1 cellular context compared by ENCODE assay signal in genomic region chr18:11052800-11053199, GRCh38.
TF ChIP-seq lines count a peak whose summit lies in the region.

No MANE protein-coding gene starts in this region.

TF ChIP-seq in GM12878, 131 proteins besides CTCF, POLR2A, EP300 and RAD21 (continued from another document):
- TF ChIP-seq ETV6 (conservative IDR thresholded peaks at IDR 0.05 in 1 of 2, IDR thresholded peaks at IDR 0.05 in 1 of 2; ENCODE audit: borderline replicate concordance in 1 of 2, low read depth in 1 of 2), result no peak
- no peak for TF ChIP-seq CHD4 (IDR thresholded peaks at IDR 0.05)
- TF ChIP-seq IKZF1 (conservative IDR thresholded peaks at IDR 0.05), result no peak
- no peak for TF ChIP-seq FOXK2 (IDR thresholded peaks at IDR 0.05)
- TF ChIP-seq RUNX3 (IDR thresholded peaks at IDR 0.05; ENCODE audit: low read length), result peak; percentile 64
- no peak for TF ChIP-seq EZH2 (IDR thresholded peaks at IDR 0.05; ENCODE audit: borderline replicate concordance, control insufficient read depth, low read depth, low read length)
- TF ChIP-seq POLR2AphosphoS5 (IDR thresholded peaks at IDR 0.05; ENCODE audit: low read length), result no peak
- TF ChIP-seq RCOR1 (conservative IDR thresholded peaks at IDR 0.05; ENCODE audit: low read depth, low read length), result no peak
- TF ChIP-seq MAX (IDR thresholded peaks at IDR 0.05; ENCODE audit: low read depth, low read length), result no peak
- TF ChIP-seq SUPT20H (IDR thresholded peaks at IDR 0.05; ENCODE audit: borderline replicate concordance, control insufficient read depth, low read depth, low read length), result no peak
- TF ChIP-seq STAT1 (conservative IDR thresholded peaks at IDR 0.05), result no peak
- TF ChIP-seq GABPA (IDR thresholded peaks at IDR 0.05; ENCODE audit: low read depth), result no peak
- no peak for TF ChIP-seq BCLAF1 (IDR thresholded peaks at IDR 0.05)
- no peak for TF ChIP-seq SKIL (IDR thresholded peaks at IDR 0.05; ENCODE audit: low read depth, poor library complexity, severe bottlenecking)
- TF ChIP-seq CBFB (IDR thresholded peaks at IDR 0.05; ENCODE audit: low read depth), result no peak
- TF ChIP-seq CBX3 (IDR thresholded peaks at IDR 0.05; ENCODE audit: borderline replicate concordance, low read depth), result no peak
- TF ChIP-seq NR2C1 (IDR thresholded peaks at IDR 0.05), result no peak
- TF ChIP-seq HCFC1 (IDR thresholded peaks at IDR 0.05; ENCODE audit: low read length), result no peak
- no peak for TF ChIP-seq SMAD1 (IDR thresholded peaks at IDR 0.05; ENCODE audit: low read depth, partially characterized antibody)
- TF ChIP-seq SPI1 (IDR thresholded peaks at IDR 0.05; ENCODE audit: borderline replicate concordance, insufficient read depth, low read depth, low read length), result no peak
- no peak for TF ChIP-seq ZZZ3 (IDR thresholded peaks at IDR 0.05; ENCODE audit: control insufficient read depth, insufficient read length, low read depth)
- TF ChIP-seq, protein P1, sequence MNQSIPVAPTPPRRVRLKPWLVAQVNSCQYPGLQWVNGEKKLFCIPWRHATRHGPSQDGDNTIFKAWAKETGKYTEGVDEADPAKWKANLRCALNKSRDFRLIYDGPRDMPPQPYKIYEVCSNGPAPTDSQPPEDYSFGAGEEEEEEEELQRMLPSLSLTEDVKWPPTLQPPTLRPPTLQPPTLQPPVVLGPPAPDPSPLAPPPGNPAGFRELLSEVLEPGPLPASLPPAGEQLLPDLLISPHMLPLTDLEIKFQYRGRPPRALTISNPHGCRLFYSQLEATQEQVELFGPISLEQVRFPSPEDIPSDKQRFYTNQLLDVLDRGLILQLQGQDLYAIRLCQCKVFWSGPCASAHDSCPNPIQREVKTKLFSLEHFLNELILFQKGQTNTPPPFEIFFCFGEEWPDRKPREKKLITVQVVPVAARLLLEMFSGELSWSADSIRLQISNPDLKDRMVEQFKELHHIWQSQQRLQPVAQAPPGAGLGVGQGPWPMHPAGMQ (IDR thresholded peaks at IDR 0.05; ENCODE audit: borderline replicate concordance), result no peak
- TF ChIP-seq RBBP5 (conservative IDR thresholded peaks at IDR 0.05), result no peak
- no peak for TF ChIP-seq SMC3 (IDR thresholded peaks at IDR 0.05; ENCODE audit: borderline replicate concordance, low read length)
- 0 out of 2 replicates have a peak, but pooled peaks have one; percentile 47 for TF ChIP-seq TCF3 (IDR thresholded peaks at IDR 0.05; ENCODE audit: borderline replicate concordance, insufficient read depth, low read depth, low read length)
- TF ChIP-seq ZBTB33 (IDR thresholded peaks at IDR 0.05), result no peak
- no peak for TF ChIP-seq TAF1 (IDR thresholded peaks at IDR 0.05; ENCODE audit: borderline replicate concordance, low read depth, low read length)
- TF ChIP-seq LARP7 (IDR thresholded peaks at IDR 0.05), result no peak
- peak; percentile 56; the same call in 1 of the 2 replicates for TF ChIP-seq CREB1 (IDR thresholded peaks at IDR 0.05; ENCODE audit: low read depth)
- TF ChIP-seq SUZ12 (IDR thresholded peaks at IDR 0.05; ENCODE audit: unreplicated experiment), result no peak
- no peak for TF ChIP-seq RFX5 (IDR thresholded peaks at IDR 0.05; ENCODE audit: low read depth, low read length)
- TF ChIP-seq ZNF24 (IDR thresholded peaks at IDR 0.05), result no peak
- no peak for TF ChIP-seq TCF7 (IDR thresholded peaks at IDR 0.05; ENCODE audit: borderline replicate concordance)
- no peak for TF ChIP-seq RAD51 (IDR thresholded peaks at IDR 0.05)
- TF ChIP-seq SIN3A (IDR thresholded peaks at IDR 0.05; ENCODE audit: low read depth, low read length), result no peak
- no peak for TF ChIP-seq RELA (IDR thresholded peaks at IDR 0.05; ENCODE audit: borderline replicate concordance, partially characterized antibody)
- TF ChIP-seq MTA3 (IDR thresholded peaks at IDR 0.05; ENCODE audit: borderline replicate concordance, low read length), result no peak
- TF ChIP-seq FOXM1 (IDR thresholded peaks at IDR 0.05; ENCODE audit: low read depth, low read length), result no peak
- TF ChIP-seq NR2C2 (IDR thresholded peaks at IDR 0.05; ENCODE audit: borderline replicate concordance, control insufficient read depth, insufficient read length, low read depth), result no peak
- TF ChIP-seq ELK1 (IDR thresholded peaks at IDR 0.05; ENCODE audit: low read depth, low read length), result no peak
- no peak for TF ChIP-seq BMI1 (IDR thresholded peaks at IDR 0.05; ENCODE audit: borderline replicate concordance)
- TF ChIP-seq SREBF1 (IDR thresholded peaks at IDR 0.05; ENCODE audit: low read length), result no peak
- TF ChIP-seq NRF1 (conservative IDR thresholded peaks at IDR 0.05; ENCODE audit: low read depth, low read length), result no peak
- TF ChIP-seq JUND (IDR thresholded peaks at IDR 0.05; ENCODE audit: low read depth, low read length), result 0 out of 2 replicates have a peak, but pooled peaks have one; percentile 21
- TF ChIP-seq ZBED1 (IDR thresholded peaks at IDR 0.05; ENCODE audit: borderline replicate concordance), result no peak
- no peak for TF ChIP-seq ZBTB11 (CRISPR knock-in tag; IDR thresholded peaks at IDR 0.05)
- TF ChIP-seq MLLT1 (IDR thresholded peaks at IDR 0.05), result no peak
- no peak for TF ChIP-seq SMAD5 (IDR thresholded peaks at IDR 0.05; ENCODE audit: low read depth)
- 0 out of 2 replicates have a peak, but pooled peaks have one; percentile 38 for TF ChIP-seq NFIC (IDR thresholded peaks at IDR 0.05; ENCODE audit: low read depth, low read length)
- TF ChIP-seq, protein P2, sequence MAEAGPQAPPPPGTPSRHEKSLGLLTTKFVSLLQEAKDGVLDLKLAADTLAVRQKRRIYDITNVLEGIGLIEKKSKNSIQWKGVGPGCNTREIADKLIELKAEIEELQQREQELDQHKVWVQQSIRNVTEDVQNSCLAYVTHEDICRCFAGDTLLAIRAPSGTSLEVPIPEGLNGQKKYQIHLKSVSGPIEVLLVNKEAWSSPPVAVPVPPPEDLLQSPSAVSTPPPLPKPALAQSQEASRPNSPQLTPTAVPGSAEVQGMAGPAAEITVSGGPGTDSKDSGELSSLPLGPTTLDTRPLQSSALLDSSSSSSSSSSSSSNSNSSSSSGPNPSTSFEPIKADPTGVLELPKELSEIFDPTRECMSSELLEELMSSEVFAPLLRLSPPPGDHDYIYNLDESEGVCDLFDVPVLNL (IDR thresholded peaks at IDR 0.05; ENCODE audit: low read depth, low read length), result no peak
TF ChIP-seq in GM12878: peak in this region for 18.
